21 cellular contexts compared by ENCODE assay signal in genomic region chr20:16747291-16747811, GRCh38. TPM values are rescaled to one million over a fixed set of nuclear protein-coding genes. Genes with fewer than 3 reads are reported as not detected.
DNase-seq lines count a peak whose midpoint lies in the region; TF ChIP-seq lines count a peak whose summit lies in the region.
"Had no signal": no experiment of that assay in that cellular context is flagged by ENCODE, and none has a peak within 500 bp of the region (broad histone marks: within the 10 kb centered on the region; RNA-seq: fewer than 3 reads in every experiment).

No MANE protein-coding gene starts in this region.

- H3K27ac ChIP-seq in endodermal cell (ENCODE audit: low read depth, low read length) (no peak overlapping the region), neural progenitor cell (no peak overlapping the region)
- H3K27ac ChIP-seq: pancreas had no signal

- H3K4me3 ChIP-seq in endodermal cell (ENCODE audit: low read length) (no peak overlapping the region), neural progenitor cell (no peak overlapping the region)
- H3K4me3 ChIP-seq: pancreas had no signal

- H3F3A ChIP-seq in neural progenitor cell (ENCODE audit: low read depth), result no peaks in the 10 kb centered on the region

- 79 to 90% methylated on average over 2 to 3 of the region's 3 CpGs for WGBS in endodermal cell (ENCODE audit: insufficient coverage in 1 of 2, insufficient read length in 1 of 2), 2 experiments

- DNase-seq in DMS153 (lab: John Stamatoyannopoulos, UW) (peak; percentile 14), DMS153 treated with DMSO at 0.1 percent for 48 hours (lab: John Stamatoyannopoulos, UW; ENCODE audit: unreplicated experiment) (no peak), NCI-H2196 treated with DMSO at 0.1 percent for 48 hours (lab: John Stamatoyannopoulos, UW; ENCODE audit: unreplicated experiment) (peak; percentile 3), endodermal cell (no peak), neural progenitor cell (ENCODE audit: low spot score) (no peak), cerebellar nuclear complex (lab: John Stamatoyannopoulos, UW) (no peak), NCI-H2107 treated with DMSO at 0.1 percent for 48 hours (lab: John Stamatoyannopoulos, UW; ENCODE audit: unreplicated experiment) (no peak)
- no peak for DNase-seq in T-helper 2 cell treated with Interferon-gamma antibody and Interleukin-4, amounts not matched to agents 5 μg/mL and 100 μg/mL, for 36 hours (ENCODE audit: low spot score)
- DNase-seq: activated CD4-positive, alpha-beta memory T cell treated with anti-CD3 and anti-CD28 coated beads for 36 hours; amniotic stem cell; CD4-positive, alpha-beta memory T cell; GDM1; HFFc6; kidney; NCI-H1694 treated with DMSO at 0.1 percent for 48 hours; pancreas; stimulated activated CD4-positive, alpha-beta T cell treated with anti-CD3 and anti-CD28 coated beads, Interleukin-12 subunit alpha, Interleukin-12 subunit beta, amount 100 ng/mL, for 4 hours; stimulated activated naive CD8-positive, alpha-beta T cell treated with anti-CD3 and anti-CD28 coated beads, Interleukin-15, amount 100 ng/mL, for 72 hours had no signal

- H3K9ac ChIP-seq in endodermal cell (ENCODE audit: extremely low read depth, low read length, poor library complexity, severe bottlenecking), result no peak overlapping the region
- H3K9ac ChIP-seq in neural progenitor cell, result no peak overlapping the region

- TF ChIP-seq CTCF in endodermal cell (conservative IDR thresholded peaks at IDR 0.05) (peak; percentile 62), neural progenitor cell (IDR thresholded peaks at IDR 0.05) (peak; percentile 9)

- no peaks in the 10 kb centered on the region for H3K9me3 Mint-ChIP-seq in endodermal cell
- no peaks in the 10 kb centered on the region for H3K9me3 Mint-ChIP-seq in neural progenitor cell
- no peaks in the 10 kb centered on the region for H3K9me3 Mint-ChIP-seq in T-helper 2 cell treated with Interferon-gamma antibody and Interleukin-4, amounts not matched to agents 5 μg/mL and 100 μg/mL, for 36 hours
- H3K9me3 Mint-ChIP-seq: activated CD4-positive, alpha-beta memory T cell treated with anti-CD3 and anti-CD28 coated beads for 36 hours; CD4-positive, alpha-beta memory T cell; HFFc6; stimulated activated naive CD8-positive, alpha-beta T cell treated with anti-CD3 and anti-CD28 coated beads, Interleukin-15, amount 100 ng/mL, for 72 hours had no signal

- H3K27me3 Mint-ChIP-seq in endodermal cell (ENCODE audit: insufficient read depth) (no peaks in the 10 kb centered on the region), neural progenitor cell (ENCODE audit: insufficient read depth, low read depth) (peaks cover 8% of the 10 kb centered on the region)
- peaks cover 39% of the 10 kb centered on the region for H3K27me3 Mint-ChIP-seq in T-helper 2 cell treated with Interferon-gamma antibody and Interleukin-4, amounts not matched to agents 5 μg/mL and 100 μg/mL, for 36 hours (ENCODE audit: low read depth)

- H3K4me1 Mint-ChIP-seq in endodermal cell (peaks cover under 1% of the 10 kb centered on the region), neural progenitor cell (no peaks in the 10 kb centered on the region)
- H3K4me1 Mint-ChIP-seq in T-helper 2 cell treated with Interferon-gamma antibody and Interleukin-4, amounts not matched to agents 5 μg/mL and 100 μg/mL, for 36 hours (ENCODE audit: low read depth), result peaks cover 2% of the 10 kb centered on the region

- H2AFZ ChIP-seq in neural progenitor cell (replicated peaks), result no peak overlapping the region

- H3K79me2 ChIP-seq in neural progenitor cell (ENCODE audit: low read depth), result no peaks in the 10 kb centered on the region

- H3K4me1 ChIP-seq in endodermal cell (ENCODE audit: control insufficient read depth, insufficient read depth, low read length), result no peaks in the 10 kb centered on the region
- H3K4me1 ChIP-seq in neural progenitor cell, result no peaks in the 10 kb centered on the region
- H3K4me1 ChIP-seq: pancreas had no signal

- H3K27ac Mint-ChIP-seq in endodermal cell, result no peak overlapping the region
- no peak overlapping the region for H3K27ac Mint-ChIP-seq in neural progenitor cell
- no peak overlapping the region for H3K27ac Mint-ChIP-seq in T-helper 2 cell treated with Interferon-gamma antibody and Interleukin-4, amounts not matched to agents 5 μg/mL and 100 μg/mL, for 36 hours
- H3K27ac Mint-ChIP-seq: activated CD4-positive, alpha-beta memory T cell treated with anti-CD3 and anti-CD28 coated beads for 36 hours; HFFc6; stimulated activated naive CD8-positive, alpha-beta T cell treated with anti-CD3 and anti-CD28 coated beads, Interleukin-15, amount 100 ng/mL, for 72 hours had no signal

- no peak overlapping the region for H3K4me3 Mint-ChIP-seq in endodermal cell
- no peak overlapping the region for H3K4me3 Mint-ChIP-seq in neural progenitor cell
- H3K4me3 Mint-ChIP-seq in T-helper 2 cell treated with Interferon-gamma antibody and Interleukin-4, amounts not matched to agents 5 μg/mL and 100 μg/mL, for 36 hours, result no peak overlapping the region
- H3K4me3 Mint-ChIP-seq: activated CD4-positive, alpha-beta memory T cell treated with anti-CD3 and anti-CD28 coated beads for 36 hours; CD4-positive, alpha-beta memory T cell; HFFc6; stimulated activated naive CD8-positive, alpha-beta T cell treated with anti-CD3 and anti-CD28 coated beads, Interleukin-15, amount 100 ng/mL, for 72 hours had no signal

- no peak overlapping the region for H3K4me2 ChIP-seq in neural progenitor cell

- H3K27me3 ChIP-seq in endodermal cell (ENCODE audit: control insufficient read depth, insufficient read depth, low read length, poor library complexity, severe bottlenecking) (no peaks in the 10 kb centered on the region), neural progenitor cell (no peaks in the 10 kb centered on the region)

- no peaks in the 10 kb centered on the region for H4K20me1 ChIP-seq in neural progenitor cell (ENCODE audit: low read depth)

- H3K36me3 ChIP-seq in endodermal cell (ENCODE audit: control insufficient read depth, insufficient read depth, low read length) (no peaks in the 10 kb centered on the region), neural progenitor cell (no peaks in the 10 kb centered on the region)
- H3K36me3 ChIP-seq: pancreas had no signal

- peaks cover 3% of the 10 kb centered on the region for H3K36me3 Mint-ChIP-seq in endodermal cell (ENCODE audit: low read depth)
- peaks cover 3% of the 10 kb centered on the region for H3K36me3 Mint-ChIP-seq in neural progenitor cell
- H3K36me3 Mint-ChIP-seq in T-helper 2 cell treated with Interferon-gamma antibody and Interleukin-4, amounts not matched to agents 5 μg/mL and 100 μg/mL, for 36 hours (ENCODE audit: low read depth), result peaks cover 4% of the 10 kb centered on the region

- H3K9me3 ChIP-seq in endodermal cell (ENCODE audit: control insufficient read depth, low read length) (no peaks in the 10 kb centered on the region), neural progenitor cell (ENCODE audit: low read depth) (no peaks in the 10 kb centered on the region)
- H3K9me3 ChIP-seq: pancreas had no signal

RNA-seq across cellular contexts. Expression of gene OTOR, which starts 0.8 kb away (rescaled TPM):
- total RNA-seq in endodermal cell, result not detected
- polyA plus RNA-seq in endodermal cell (2013, experiment 1 of 2), result not detected
- not detected for polyA plus RNA-seq in endodermal cell (2013, experiment 2 of 2)
- not detected in 2 replicates for total RNA-seq in neural progenitor cell (ENCODE audit: low replicate concordance)
- total RNA-seq: A172; activated CD4-positive, alpha-beta memory T cell treated with anti-CD3 and anti-CD28 coated beads for 36 hours; CD4-positive, alpha-beta memory T cell; endothelial cell of umbilical vein; HFFc6; kidney; pancreas; Right ventricle myocardium inferior had no signal
- polyA plus RNA-seq: CD4-positive, alpha-beta memory T cell; endothelial cell of umbilical vein; pancreas had no signal

RNA-seq across cellular contexts. Expression of gene SNRPB2, which starts 17.5 kb away (rescaled TPM):
- 10 to 100 TPM; 75.9 to 89.2 TPM for total RNA-seq in endodermal cell
- 95.3 TPM for polyA plus RNA-seq in endodermal cell (2013, experiment 1 of 2)
- polyA plus RNA-seq in endodermal cell (2013, experiment 2 of 2), result 86.2 TPM
- 83.1 and 104 TPM in 2 replicates for total RNA-seq in neural progenitor cell (ENCODE audit: low replicate concordance)

Comparison
In these comparisons a context has a peak if more than half of its experiments do, and no peak if none do; other contexts are left out.
1. DNase-seq: peak in DMS153 (single experiment) and NCI-H2196 treated with DMSO at 0.1 percent for 48 hours (single experiment); none in DMS153 treated with DMSO at 0.1 percent for 48 hours (single experiment), endodermal cell (single experiment), neural progenitor cell (single experiment), cerebellar nuclear complex (0 of 2), NCI-H2107 treated with DMSO at 0.1 percent for 48 hours (single experiment) and T-helper 2 cell treated with Interferon-gamma antibody and Interleukin-4, amounts not matched to agents 5 μg/mL and 100 μg/mL, for 36 hours (single experiment).